8 cellular contexts compared by ENCODE assay signal in the genomic region with DNA sequence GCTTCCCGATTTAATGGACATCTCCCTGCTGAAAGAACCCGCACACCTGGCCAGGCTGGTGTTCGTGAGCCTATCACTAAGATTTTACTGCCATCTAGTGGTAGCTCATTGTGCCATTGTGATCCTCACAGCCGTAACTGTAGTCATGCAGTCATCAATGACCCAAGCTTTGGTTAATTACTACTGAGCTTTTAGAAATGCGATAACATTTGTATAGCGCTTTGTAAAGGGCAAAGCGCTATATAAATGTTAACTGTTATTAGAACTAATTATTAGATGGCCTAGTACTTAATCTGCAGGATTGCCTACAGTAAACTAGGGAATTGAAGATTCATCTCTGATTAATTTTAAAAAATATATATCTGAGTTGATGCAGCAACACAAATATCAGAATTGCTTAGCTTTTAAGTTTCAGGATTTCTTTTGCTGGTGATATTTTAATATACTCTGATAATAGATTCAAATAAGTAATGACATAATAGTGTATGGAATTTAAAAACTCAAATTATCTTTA.
DNase-seq lines count a peak whose midpoint lies in the region; ATAC-seq, FAIRE-seq and TF ChIP-seq lines count a peak whose summit lies in the region.

No MANE protein-coding gene starts in this region.

- peaks cover 24% of the 10 kb centered on the region for H3K36me3 Mint-ChIP-seq in brain

- ATAC-seq in A549 (peak; percentile 100), GM18519 (IDR thresholded peaks at IDR 0.05; ENCODE audit: low FRiP score, unreplicated experiment) (peak; percentile 97), HG02981 (IDR thresholded peaks at IDR 0.05; ENCODE audit: unreplicated experiment) (peak; percentile 97)

- no peak for TF ChIP-seq POLR2A in A549 (IDR thresholded peaks at IDR 0.05; ENCODE audit: low read length)

- peak; percentile 95 for TF ChIP-seq CTCF in A549 (IDR thresholded peaks at IDR 0.05)
- TF ChIP-seq CTCF in brain (conservative IDR thresholded peaks at IDR 0.05) = peak; percentile 96

- H3K9me3 Mint-ChIP-seq in brain = peaks cover 0 to 5% (median 3%) of the 10 kb centered on the region in 5 experiments

- no peak overlapping the region for H3K4me2 ChIP-seq in A549

- no peak for TF ChIP-seq EP300 in A549 (IDR thresholded peaks at IDR 0.05)

- peak; percentile 48 to 71 for DNase-seq in A549 (ENCODE audit: low read depth in 1 of 2, low spot score in 1 of 2)
- peak; percentile 63 for DNase-seq in NCI-H1694 treated with DMSO at 0.1 percent for 48 hours (lab: John Stamatoyannopoulos, UW)
- peak; percentile 10 for DNase-seq in T1000 (lab: John Stamatoyannopoulos, UW)
- peak; percentile 86 for DNase-seq in inferior parietal cortex (ENCODE audit: extremely low spot score)
- DNase-seq in stimulated activated CD4-positive, alpha-beta T cell treated with anti-CD3 and anti-CD28 coated beads, Interleukin-1b, Interleukin-23, amount 100 ng/mL, for 24 hours (ENCODE audit: low read depth in 4 of 4, low spot score in 1 of 4) = peak; percentile 3 to 22 (median 10)

- CTCF ChIA-PET in A549 (lab: Yijun Ruan, JAX) = interaction anchor here (0.6 to 7.0 kb wide), 51 partner anchors 9 to 1637 kb away, joined by 3 to 84 read pairs (median 4); a partner anchor contains a TSS

- H3K4me1 ChIP-seq in A549 = no peaks in the 10 kb centered on the region

- 1% methylated on average over 7 of the region's 7 CpGs for WGBS in A549 (ENCODE audit: missing lambda C conversion rate)

- POLR2A ChIA-PET in A549 (lab: Yijun Ruan, JAX) = interaction anchor here (1.8 kb wide), 1 partner anchor 257 kb away, joined by 7 read pairs; a partner anchor contains a TSS

- no peaks in the 10 kb centered on the region for H3K9me3 ChIP-seq in A549

- peaks cover 34% of the 10 kb centered on the region for H3K4me1 Mint-ChIP-seq in brain

- no peaks in the 10 kb centered on the region for H3K27me3 Mint-ChIP-seq in brain

- FAIRE-seq in A549 (lab: Jason Lieb, UNC) = no peak

- H3K27ac Mint-ChIP-seq in brain = peak overlapping the region in 4 of 5 experiments; percentile 6 to 87 (median 16)

- H3K27ac ChIP-seq in A549 = no peak overlapping the region

- TF ChIP-seq RAD21 in A549 (conservative IDR thresholded peaks at IDR 0.05 in 1 of 2, IDR thresholded peaks at IDR 0.05 in 1 of 2) = peak; percentile 94 to 95

- H3K4me3 ChIP-seq in A549 = no peak overlapping the region

- peak overlapping the region in 2 of 5 experiments; percentile 1 to 43 for H3K4me3 Mint-ChIP-seq in brain

TF ChIP-seq in A549, 52 proteins besides CTCF, POLR2A, EP300 and RAD21:
- TF ChIP-seq SMC3 (IDR thresholded peaks at IDR 0.05) (peak; percentile 92), HOXB5 (CRISPR knock-in tag; IDR thresholded peaks at IDR 0.05) (no peak)
TF ChIP-seq in A549: peak in this region for 1.

Comparison
In these comparisons a context has a peak if more than half of its experiments do, and no peak if none do; other contexts are left out.
1. DNase-seq: peak in every context shown above with its lines; median percentile 86 in inferior parietal cortex; 63 in NCI-H1694 treated with DMSO at 0.1 percent for 48 hours; 60 in A549; 10 in T1000; 10 in stimulated activated CD4-positive, alpha-beta T cell treated with anti-CD3 and anti-CD28 coated beads, Interleukin-1b, Interleukin-23, amount 100 ng/mL, for 24 hours.